Comparison of ENCODE assay signal across 1 cellular context in genomic region chr7:129434172-129434845, GRCh38.
TF ChIP-seq lines count a peak whose summit lies in the region.

STRIP2 (plus strand) TSS chr7:129434432; CDS start chr7:129434473, 41 bp downstream.

TF ChIP-seq in HepG2, 621 proteins besides CTCF, POLR2A, EP300 and RAD21 (continued from another document and continues in another):
- TF ChIP-seq ZNF800 (CRISPR knock-in tag; IDR thresholded peaks at IDR 0.05): peak; percentile 67; the same call in 1 of the 2 replicates
- TF ChIP-seq SAP130 (CRISPR knock-in tag; IDR thresholded peaks at IDR 0.05; ENCODE audit: low read depth): peak; percentile 82
- TF ChIP-seq RXRA (CRISPR knock-in tag; IDR thresholded peaks at IDR 0.05): 0 out of 2 replicates have a peak, but pooled peaks have one; percentile 16
- TF ChIP-seq ZBTB14 (CRISPR knock-in tag; IDR thresholded peaks at IDR 0.05): 0 out of 2 replicates have a peak, but pooled peaks have one; percentile 5
- TF ChIP-seq TIGD3 (CRISPR knock-in tag; IDR thresholded peaks at IDR 0.05; ENCODE audit: borderline replicate concordance): peak; percentile 38; the same call in 1 of the 2 replicates
- no peak for TF ChIP-seq RFX5 (IDR thresholded peaks at IDR 0.05; ENCODE audit: low read depth, low read length)
- no peak for TF ChIP-seq ZC3H4 (CRISPR knock-in tag; IDR thresholded peaks at IDR 0.05; ENCODE audit: borderline replicate concordance)
- no peak for TF ChIP-seq THYN1 (CRISPR knock-in tag; IDR thresholded peaks at IDR 0.05; ENCODE audit: borderline replicate concordance, low read depth)
- 0 out of 2 replicates have a peak, but pooled peaks have one; percentile 30 for TF ChIP-seq ZNF451 (CRISPR knock-in tag; IDR thresholded peaks at IDR 0.05)
- peak; percentile 54; the same call in 1 of the 2 replicates for TF ChIP-seq HIC2 (CRISPR knock-in tag; IDR thresholded peaks at IDR 0.05; ENCODE audit: low read depth)
- no peak for TF ChIP-seq HNRNPH1 (optimal IDR thresholded peaks at IDR 0.05; ENCODE audit: low read depth, low read length)
- TF ChIP-seq CENPT (CRISPR knock-in tag; IDR thresholded peaks at IDR 0.05; ENCODE audit: low read depth): no peak
- TF ChIP-seq ZMYM3 (CRISPR knock-in tag; IDR thresholded peaks at IDR 0.05): peak; percentile 4; the same call in 1 of the 2 replicates
- TF ChIP-seq ZNF589 (CRISPR knock-in tag; conservative IDR thresholded peaks at IDR 0.05): 0 out of 2 replicates have a peak, but pooled peaks have one; percentile 4
- TF ChIP-seq MAZ (IDR thresholded peaks at IDR 0.05; ENCODE audit: borderline replicate concordance, low read depth, low read length): peak; percentile 46; the same call in 1 of the 2 replicates
- peak; percentile 70 for TF ChIP-seq MAZ (CRISPR knock-in tag; IDR thresholded peaks at IDR 0.05; ENCODE audit: low read depth)
- TF ChIP-seq ZNF782 (CRISPR knock-in tag; IDR thresholded peaks at IDR 0.05; ENCODE audit: borderline replicate concordance): 0 out of 2 replicates have a peak, but pooled peaks have one; percentile 35
- 0 out of 2 replicates have a peak, but pooled peaks have one; percentile 17 for TF ChIP-seq NRL (CRISPR knock-in tag; IDR thresholded peaks at IDR 0.05; ENCODE audit: borderline replicate concordance)
- peak; percentile 63; the same call in 1 of the 2 replicates for TF ChIP-seq ZFP91 (CRISPR knock-in tag; IDR thresholded peaks at IDR 0.05; ENCODE audit: borderline replicate concordance)
- no peak for TF ChIP-seq ZBTB25 (CRISPR knock-in tag; IDR thresholded peaks at IDR 0.05)
- TF ChIP-seq ZNF790 (CRISPR knock-in tag; IDR thresholded peaks at IDR 0.05; ENCODE audit: borderline replicate concordance): no peak; the same call in 1 of the 2 replicates
- TF ChIP-seq ASH2L (IDR thresholded peaks at IDR 0.05; ENCODE audit: insufficient read length, low read depth, low read length): peak; percentile 49
- no peak for TF ChIP-seq EHMT2 (IDR thresholded peaks at IDR 0.05; ENCODE audit: borderline replicate concordance, low read depth, low read length)
- TF ChIP-seq BCL6 (CRISPR knock-in tag; IDR thresholded peaks at IDR 0.05): 0 out of 2 replicates have a peak, but pooled peaks have one; percentile 29
- TF ChIP-seq ZNF704 (CRISPR knock-in tag; IDR thresholded peaks at IDR 0.05; ENCODE audit: borderline replicate concordance): 0 out of 2 replicates have a peak, but pooled peaks have one; percentile 19
- peak; percentile 31 for TF ChIP-seq PHF20 (CRISPR knock-in tag; IDR thresholded peaks at IDR 0.05)
- TF ChIP-seq ZFX (CRISPR knock-in tag; IDR thresholded peaks at IDR 0.05; ENCODE audit: low read depth): peak; percentile 80
- TF ChIP-seq ZNF280D (CRISPR knock-in tag; IDR thresholded peaks at IDR 0.05): peak; percentile 58; the same call in 1 of the 2 replicates
- TF ChIP-seq ZNF274 (CRISPR knock-in tag; IDR thresholded peaks at IDR 0.05): no peak
- no peak for TF ChIP-seq CBX2 (IDR thresholded peaks at IDR 0.05; ENCODE audit: low read depth, low read length)
- TF ChIP-seq CBX2 (CRISPR knock-in tag; IDR thresholded peaks at IDR 0.05; ENCODE audit: low read depth): no peak
- no peak for TF ChIP-seq ZNF124 (CRISPR knock-in tag; IDR thresholded peaks at IDR 0.05)
- peak; percentile 47; the same call in 1 of the 2 replicates for TF ChIP-seq SMYD3 (CRISPR knock-in tag; IDR thresholded peaks at IDR 0.05)
- TF ChIP-seq KDM3A (CRISPR knock-in tag; IDR thresholded peaks at IDR 0.05; ENCODE audit: low read depth): peak; percentile 39; the same call in 1 of the 2 replicates
- TF ChIP-seq POLR2AphosphoS5 (IDR thresholded peaks at IDR 0.05; ENCODE audit: low read depth, low read length): 0 out of 2 replicates have a peak, but pooled peaks have one; percentile 44
- peak; percentile 57; the same call in 1 of the 2 replicates for TF ChIP-seq TFDP1 (CRISPR knock-in tag; IDR thresholded peaks at IDR 0.05; ENCODE audit: borderline replicate concordance)
- TF ChIP-seq KLF16 (CRISPR knock-in tag; IDR thresholded peaks at IDR 0.05): peak in 1 of 2 experiments; percentile 65; a peak in 1 of 4 replicates
- TF ChIP-seq ATF6 (CRISPR knock-in tag; conservative IDR thresholded peaks at IDR 0.05): no peak
- 0 out of 2 replicates have a peak, but pooled peaks have one; percentile 58 for TF ChIP-seq ZNF20 (CRISPR knock-in tag; IDR thresholded peaks at IDR 0.05)
- TF ChIP-seq CBFB (CRISPR knock-in tag; IDR thresholded peaks at IDR 0.05): peak; percentile 36; the same call in 1 of the 2 replicates
- no peak; the same call in 1 of the 2 replicates for TF ChIP-seq ZNF784 (CRISPR knock-in tag; IDR thresholded peaks at IDR 0.05; ENCODE audit: borderline replicate concordance)
- TF ChIP-seq SRF (IDR thresholded peaks at IDR 0.05; ENCODE audit: low read depth, low read length): no peak
- peak; percentile 29 for TF ChIP-seq ARNT2 (CRISPR knock-in tag; IDR thresholded peaks at IDR 0.05; ENCODE audit: low read depth)
